10 cellular contexts compared by ENCODE assay signal in the genomic region with DNA sequence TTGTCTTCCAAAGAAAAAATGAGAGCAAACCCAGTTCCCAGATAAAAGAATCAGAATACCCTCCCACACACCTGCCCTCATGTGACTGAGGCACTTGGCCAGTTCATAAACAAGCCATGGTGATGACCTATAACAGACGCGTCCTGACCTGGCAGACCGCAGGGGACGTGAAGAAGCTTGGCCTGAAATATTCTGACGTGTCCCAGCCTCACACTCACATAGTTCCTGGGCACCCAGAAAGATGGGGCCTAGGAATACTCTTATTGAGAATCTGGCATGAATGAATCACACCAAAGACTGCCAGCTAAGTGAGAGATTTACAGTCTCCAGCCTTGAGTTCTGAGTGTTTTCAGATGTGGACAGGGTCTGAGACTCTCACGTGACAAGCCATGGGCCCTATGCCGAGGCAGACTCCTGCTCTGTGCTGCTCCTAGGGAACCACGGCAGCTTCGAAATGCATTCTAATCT. TPM values are rescaled to one million over a fixed set of nuclear protein-coding genes. Genes with fewer than 3 reads are reported as not detected.
DNase-seq lines count a peak whose midpoint lies in the region; ATAC-seq and TF ChIP-seq lines count a peak whose summit lies in the region.
"Had no signal": no experiment of that assay in that cellular context is flagged by ENCODE, and none has a peak within 500 bp of the region (broad histone marks: within the 10 kb centered on the region; RNA-seq: fewer than 3 reads in every experiment).

No MANE protein-coding gene starts in this region.

- no peaks in the 10 kb centered on the region for H3K9me3 Mint-ChIP-seq in type B pancreatic cell
- H3K9me3 Mint-ChIP-seq: activated naive CD8-positive, alpha-beta T cell treated with anti-CD3 and anti-CD28 coated beads for 36 hours; stimulated activated memory B cell treated with anti-CD40 and anti-IgM and Interleukin-4, amounts not matched to agents 10 μg/mL and 1 μg/mL and 100 μg/mL, for 72 hours had no signal

- TF ChIP-seq CTCF in epithelial cell of proximal tubule (conservative IDR thresholded peaks at IDR 0.05; ENCODE audit: low read depth, low read length) (no peak), lower lobe of right lung (IDR thresholded peaks at IDR 0.05) (no peak), type B pancreatic cell (conservative IDR thresholded peaks at IDR 0.05) (no peak), WERI-Rb-1 (IDR thresholded peaks at IDR 0.05; ENCODE audit: low read depth, low read length) (no peak)

- H3K27me3 ChIP-seq in lower lobe of right lung (ENCODE audit: low read depth), result no peaks in the 10 kb centered on the region
- H3K27me3 ChIP-seq in WERI-Rb-1 (ENCODE audit: insufficient read depth, low read depth, severe bottlenecking), result no peaks in the 10 kb centered on the region

- H3K4me1 Mint-ChIP-seq in type B pancreatic cell (ENCODE audit: unreplicated experiment), result peaks cover 41% of the 10 kb centered on the region
- H3K4me1 Mint-ChIP-seq: activated naive CD8-positive, alpha-beta T cell treated with anti-CD3 and anti-CD28 coated beads for 36 hours; stimulated activated memory B cell treated with anti-CD40 and anti-IgM and Interleukin-4, amounts not matched to agents 10 μg/mL and 1 μg/mL and 100 μg/mL, for 72 hours had no signal

- intact Hi-C loops in lower lobe of right lung (cut with DNase I), result no loop called here

- H3K36me3 ChIP-seq in lower lobe of right lung, result no peaks in the 10 kb centered on the region
- H3K36me3 ChIP-seq in WERI-Rb-1, result no peaks in the 10 kb centered on the region

- H3K4me3 Mint-ChIP-seq in type B pancreatic cell, result no peak overlapping the region
- H3K4me3 Mint-ChIP-seq: activated naive CD8-positive, alpha-beta T cell treated with anti-CD3 and anti-CD28 coated beads for 36 hours; stimulated activated memory B cell treated with anti-CD40 and anti-IgM and Interleukin-4, amounts not matched to agents 10 μg/mL and 1 μg/mL and 100 μg/mL, for 72 hours had no signal

- H3K27ac ChIP-seq in lower lobe of right lung (peak overlapping the region; percentile 61), WERI-Rb-1 (no peak overlapping the region)

- no peaks in the 10 kb centered on the region for H3K27me3 Mint-ChIP-seq in type B pancreatic cell

- peak; percentile 49 to 63 for ATAC-seq in lower lobe of right lung
- ATAC-seq in GM19324 (IDR thresholded peaks at IDR 0.05; ENCODE audit: low FRiP score, unreplicated experiment), result no peak
- ATAC-seq: stimulated activated memory B cell treated with anti-CD40 and anti-IgM and Interleukin-4, amounts not matched to agents 10 μg/mL and 1 μg/mL and 100 μg/mL, for 72 hours had no signal

- H3K27ac Mint-ChIP-seq in type B pancreatic cell, result peak overlapping the region; percentile 27
- H3K27ac Mint-ChIP-seq: activated naive CD8-positive, alpha-beta T cell treated with anti-CD3 and anti-CD28 coated beads for 36 hours; stimulated activated memory B cell treated with anti-CD40 and anti-IgM and Interleukin-4, amounts not matched to agents 10 μg/mL and 1 μg/mL and 100 μg/mL, for 72 hours had no signal

- H3K9me3 ChIP-seq in lower lobe of right lung (no peaks in the 10 kb centered on the region), WERI-Rb-1 (ENCODE audit: severe bottlenecking) (no peaks in the 10 kb centered on the region)

- peaks cover 8% of the 10 kb centered on the region for H3K4me1 ChIP-seq in lower lobe of right lung

- no peaks in the 10 kb centered on the region for H3K36me3 Mint-ChIP-seq in type B pancreatic cell
- H3K36me3 Mint-ChIP-seq: activated naive CD8-positive, alpha-beta T cell treated with anti-CD3 and anti-CD28 coated beads for 36 hours; stimulated activated memory B cell treated with anti-CD40 and anti-IgM and Interleukin-4, amounts not matched to agents 10 μg/mL and 1 μg/mL and 100 μg/mL, for 72 hours had no signal

- DNase-seq in LHCN-M2 (ENCODE audit: low read depth), result peak; percentile 91
- peak; percentile 37 for DNase-seq in epithelial cell of proximal tubule (ENCODE audit: low read depth)
- DNase-seq in lower lobe of right lung, result no peak
- DNase-seq in type B pancreatic cell (ENCODE audit: extremely low spot score, unreplicated experiment), result no peak
- no peak for DNase-seq in CD1c-positive myeloid dendritic cell (ENCODE audit: extremely low spot score)
- DNase-seq in WERI-Rb-1, result no peak
- DNase-seq in effector CD4-positive, alpha-beta T cell, result no peak
- DNase-seq: activated naive CD8-positive, alpha-beta T cell treated with anti-CD3 and anti-CD28 coated beads for 36 hours had no signal

- H3K4me3 ChIP-seq in epithelial cell of proximal tubule (ENCODE audit: low read depth, low read length) (no peak overlapping the region), lower lobe of right lung (no peak overlapping the region), WERI-Rb-1 (ENCODE audit: low read depth, low read length) (no peak overlapping the region)

RNA-seq across cellular contexts. Expression of gene MAP3K4, which starts 17.2 kb away (rescaled TPM):
- 17.6 and 18.1 TPM in 2 replicates for total RNA-seq in LHCN-M2 (2014; rRNA removed)
- polyA plus RNA-seq in LHCN-M2 (2012), result 8.0 TPM
- total RNA-seq in epithelial cell of proximal tubule, result 31.9 and 85.7 TPM in 2 replicates
- total RNA-seq in lower lobe of right lung, result 47.2 TPM
- total RNA-seq in type B pancreatic cell (ENCODE audit: low replicate concordance), result 39.1 and 51.6 TPM in 2 replicates

Comparison
In these comparisons a context has a peak if more than half of its experiments do, and no peak if none do; other contexts are left out.
1. DNase-seq: peak in LHCN-M2 (single experiment) and epithelial cell of proximal tubule (single experiment); none in lower lobe of right lung (single experiment), type B pancreatic cell (single experiment), CD1c-positive myeloid dendritic cell (single experiment), WERI-Rb-1 (single experiment) and effector CD4-positive, alpha-beta T cell (single experiment).